ENCODE assay signal across 27 cellular contexts in genomic region chr2:190283783-190284182, GRCh38. TPM values are rescaled to one million over a fixed set of nuclear protein-coding genes. Genes with fewer than 3 reads are reported as not detected.
A peak's percentile ranks its signal among the peaks of the same experiment; 100 is the strongest.
DNase-seq lines count a peak whose midpoint lies in the region; ATAC-seq, FAIRE-seq and TF ChIP-seq lines count a peak whose summit lies in the region.
"Had no signal": no experiment of that assay in that cellular context is flagged by ENCODE, and none has a peak within 500 bp of the region (broad histone marks: within the 10 kb centered on the region; RNA-seq: fewer than 3 reads in every experiment).

No MANE protein-coding gene starts in this region.

- peak overlapping the region; percentile 26 for H3K4me2 ChIP-seq in keratinocyte (ENCODE audit: control insufficient read depth, extremely low read depth, insufficient read depth, low read depth, low read length)
- H3K4me2 ChIP-seq: GM23338, KMS-11, PC-9 had no signal

- dilution Hi-C loops in keratinocyte (cut with MboI; ENCODE audit: extremely low pct_ligation_motif_present, low sequenced_read_pairs) = no loop called here

- H3K9ac ChIP-seq in keratinocyte (ENCODE audit: control insufficient read depth, extremely low read depth, insufficient read depth, low read length) = no peak overlapping the region
- H3K9ac ChIP-seq: KMS-11 had no signal

- no peaks in the 10 kb centered on the region for H3K9me3 Mint-ChIP-seq in osteocyte (ENCODE audit: unreplicated experiment)
- H3K9me3 Mint-ChIP-seq: activated naive CD8-positive, alpha-beta T cell treated with anti-CD3 and anti-CD28 coated beads, Interleukin-2, amount 50 U/mL, for 24 hours; immature natural killer cell had no signal

- FAIRE-seq in bronchial epithelial cell (lab: Jason Lieb, UNC) = no peak
- FAIRE-seq in keratinocyte (lab: Jason Lieb, UNC) = peak; percentile 77
- FAIRE-seq: GM12878 had no signal

- H3K4me3 ChIP-seq in bronchial epithelial cell (ENCODE audit: low read depth, low read length) (no peak overlapping the region), keratinocyte (ENCODE audit: control insufficient read depth in 2 of 3, extremely low read depth in 1 of 3, insufficient read depth in 2 of 3, low read depth in 1 of 3, low read length in 3 of 3) (no peak overlapping the region), brain microvascular endothelial cell (ENCODE audit: low read depth, low read length) (no peak overlapping the region)
- H3K4me3 ChIP-seq: esophagus squamous epithelium, GM12878, GM23338, PC-9 had no signal

- H3K4me3 Mint-ChIP-seq in osteocyte (ENCODE audit: unreplicated experiment) = no peak overlapping the region
- H3K4me3 Mint-ChIP-seq: activated naive CD8-positive, alpha-beta T cell treated with anti-CD3 and anti-CD28 coated beads, Interleukin-2, amount 50 U/mL, for 24 hours; GM23338; immature natural killer cell; T-helper 17 cell had no signal

- no peaks in the 10 kb centered on the region for H3K79me2 ChIP-seq in keratinocyte (ENCODE audit: control insufficient read depth, insufficient read depth, low read length)

- H2AFZ ChIP-seq in keratinocyte (ENCODE audit: control insufficient read depth, low read length) = peak overlapping the region; percentile 63
- H2AFZ ChIP-seq: GM23338, PC-9 had no signal

- no peaks in the 10 kb centered on the region for H3K27me3 Mint-ChIP-seq in osteocyte (ENCODE audit: unreplicated experiment)
- H3K27me3 Mint-ChIP-seq: activated naive CD8-positive, alpha-beta T cell treated with anti-CD3 and anti-CD28 coated beads, Interleukin-2, amount 50 U/mL, for 24 hours; T-helper 17 cell had no signal

- H3K9me3 ChIP-seq in keratinocyte (ENCODE audit: control insufficient read depth, low read depth, low read length) = no peaks in the 10 kb centered on the region
- H3K9me3 ChIP-seq: esophagus squamous epithelium had no signal

- DNase-seq in AG08395 (ENCODE audit: low spot score) = peak; percentile 27
- DNase-seq in HPDE6-E6E7 (ENCODE audit: extremely low spot score) = peak; percentile 11
- peak; percentile 74 for DNase-seq in bronchial epithelial cell (ENCODE audit: low read depth)
- DNase-seq in keratinocyte (ENCODE audit: low read depth, low spot score) = no peak
- no peak for DNase-seq in osteocyte (ENCODE audit: extremely low spot score, unreplicated experiment)
- no peak for DNase-seq in stimulated activated naive CD8-positive, alpha-beta T cell treated with anti-CD3 and anti-CD28 coated beads, Interleukin-15, Interleukin-2, amounts not matched to agents 100 U/mL and 50 U/mL, for 24 hours
- DNase-seq in SW480 (ENCODE audit: low spot score) = no peak
- DNase-seq in brain microvascular endothelial cell = no peak
- DNase-seq: activated CD4-positive, alpha-beta T cell treated with anti-CD3 and anti-CD28 coated beads, Interleukin-2, amount 50 U/mL, for 4 hours; activated CD8-positive, alpha-beta memory T cell treated with anti-CD3 and anti-CD28 coated beads, Interleukin-2, amount 50 U/mL, for 48 hours; activated effector memory CD4-positive, alpha-beta T cell treated with anti-CD3 and anti-CD28 coated beads, Interleukin-2, amount 50 U/mL, for 16 hours; activated naive CD8-positive, alpha-beta T cell treated with anti-CD3 and anti-CD28 coated beads, Interleukin-2, amount 50 U/mL, for 24 hours; DMS 273 treated with DMSO at 0.1 percent for 48 hours; effector CD4-positive, alpha-beta T cell; esophagus squamous epithelium; GDM1; immature natural killer cell; NCI-H187 treated with DMSO at 0.1 percent for 48 hours; NCI-H2227 treated with DMSO at 0.1 percent for 48 hours; NCI-H774; PC-9; stimulated activated CD4-positive, alpha-beta T cell treated with anti-CD3 and anti-CD28 coated beads, Interleukin-15, amount 100 ng/mL, for 24 hours; T-helper 17 cell had no signal

- peaks cover 22% of the 10 kb centered on the region for H3K4me1 ChIP-seq in keratinocyte (ENCODE audit: control insufficient read depth, extremely low read depth, insufficient read depth, low read length)

- H3K36me3 Mint-ChIP-seq in osteocyte (ENCODE audit: unreplicated experiment) = peaks cover 34% of the 10 kb centered on the region

- no peak overlapping the region for H3K27ac ChIP-seq in keratinocyte (ENCODE audit: control insufficient read depth, insufficient read depth, low read length)
- H3K27ac ChIP-seq in brain microvascular endothelial cell = no peak overlapping the region
- H3K27ac ChIP-seq: esophagus squamous epithelium, KMS-11, PC-9, VCaP had no signal

- peaks cover 3% of the 10 kb centered on the region for H3K4me1 Mint-ChIP-seq in osteocyte (ENCODE audit: unreplicated experiment)
- H3K4me1 Mint-ChIP-seq: activated naive CD8-positive, alpha-beta T cell treated with anti-CD3 and anti-CD28 coated beads, Interleukin-2, amount 50 U/mL, for 24 hours; immature natural killer cell had no signal

- no peaks in the 10 kb centered on the region for H4K20me1 ChIP-seq in keratinocyte (ENCODE audit: control insufficient read depth, extremely low read depth, insufficient read depth, low read length)

- H3K9me1 ChIP-seq in keratinocyte (ENCODE audit: control insufficient read depth, extremely low read depth, insufficient read depth, low read length) = no peaks in the 10 kb centered on the region

- H3K27ac Mint-ChIP-seq in osteocyte (ENCODE audit: unreplicated experiment) = no peak overlapping the region
- H3K27ac Mint-ChIP-seq: activated naive CD8-positive, alpha-beta T cell treated with anti-CD3 and anti-CD28 coated beads, Interleukin-2, amount 50 U/mL, for 24 hours; GM23338; T-helper 17 cell had no signal

- TF ChIP-seq CTCF in bronchial epithelial cell (IDR thresholded peaks at IDR 0.05; ENCODE audit: insufficient read depth, low read length, severe bottlenecking) (no peak), keratinocyte (optimal IDR thresholded peaks at IDR 0.05 in 1 of 3, IDR thresholded peaks at IDR 0.05 in 1 of 3, conservative IDR thresholded peaks at IDR 0.05 in 1 of 3; ENCODE audit: extremely low read depth in 1 of 3, insufficient read depth in 2 of 3, low read length in 3 of 3) (no peak), osteocyte (IDR thresholded peaks at IDR 0.05) (no peak), brain microvascular endothelial cell (IDR thresholded peaks at IDR 0.05; ENCODE audit: low read depth, low read length, missing control alignments) (no peak)

- ATAC-seq in stimulated activated naive CD8-positive, alpha-beta T cell treated with anti-CD3 and anti-CD28 coated beads, Interleukin-15, Interleukin-2, amounts not matched to agents 100 U/mL and 50 U/mL, for 24 hours = no peak
- ATAC-seq: activated naive CD8-positive, alpha-beta T cell treated with anti-CD3 and anti-CD28 coated beads, Interleukin-2, amount 50 U/mL, for 24 hours; GM12878; GM23338; T-helper 17 cell had no signal

- no peaks in the 10 kb centered on the region for H3K36me3 ChIP-seq in bronchial epithelial cell (ENCODE audit: control insufficient read depth, insufficient read depth, low read length)
- H3K36me3 ChIP-seq in keratinocyte (ENCODE audit: control insufficient read depth in 2 of 2, extremely low read depth in 1 of 2, insufficient read depth in 2 of 2, low read length in 2 of 2) = peaks cover 0 to 4% of the 10 kb centered on the region in 2 experiments
- peaks cover 4% of the 10 kb centered on the region for H3K36me3 ChIP-seq in brain microvascular endothelial cell (replicated peaks)

- no peaks in the 10 kb centered on the region for H3K27me3 ChIP-seq in bronchial epithelial cell (ENCODE audit: control insufficient read depth, insufficient read depth, low read length)
- no peaks in the 10 kb centered on the region for H3K27me3 ChIP-seq in keratinocyte (ENCODE audit: control insufficient read depth, extremely low read depth, insufficient read depth, low read length)
- no peaks in the 10 kb centered on the region for H3K27me3 ChIP-seq in brain microvascular endothelial cell (replicated peaks)
- H3K27me3 ChIP-seq: esophagus squamous epithelium had no signal

- in situ Hi-C loops in brain microvascular endothelial cell (cut with HindIII; ENCODE audit: low pct_ligation_motif_present, low sequenced_read_pairs) = no loop called here

RNA-seq across cellular contexts. Expression of gene HIBCH, which starts 35.8 kb away (rescaled TPM):
- total RNA-seq in bronchial epithelial cell (4.7 and 9.3 TPM in 2 replicates), osteocyte (26.8 and 28.4 TPM in 2 replicates)
- polyA plus RNA-seq in keratinocyte = 9.5 to 19.4 TPM (median 10.6 TPM) in 3 replicates
- polyA plus RNA-seq in keratinocyte (2011; ENCODE audit: low read depth) = 22.6 TPM
- 7.4 and 12.0 TPM in 2 replicates for polyA plus RNA-seq in keratinocyte (2011; cell fraction: cytosol; rRNA removed)
- polyA plus RNA-seq in keratinocyte (2011; cell fraction: nucleus; rRNA removed) = 11.4 and 14.1 TPM in 2 replicates
- polyA plus RNA-seq in keratinocyte (2012; ENCODE audit: low replicate concordance) = 8.1 and 13.0 TPM in 2 replicates
- 0.43 to 14.3 TPM (median 5.0 TPM) in 3 replicates for polyA minus RNA-seq in keratinocyte
- 6.7 TPM for polyA minus RNA-seq in keratinocyte (2011; cell fraction: cytosol; rRNA and poly(A)+ RNA removed)
- 11.9 and 21.2 TPM in 2 replicates for polyA minus RNA-seq in keratinocyte (2011; cell fraction: nucleus; rRNA and poly(A)+ RNA removed)

RNA-seq across cellular contexts. Expression of gene INPP1, which starts 59.6 kb away (rescaled TPM):
- total RNA-seq in bronchial epithelial cell (7.9 and 11.3 TPM in 2 replicates), osteocyte (17.3 and 18.2 TPM in 2 replicates)
- polyA plus RNA-seq in keratinocyte = 5.6 to 6.3 TPM (median 6.1 TPM) in 3 replicates
- polyA plus RNA-seq in keratinocyte (2011; ENCODE audit: low read depth) = 19.5 TPM
- polyA plus RNA-seq in keratinocyte (2011; cell fraction: cytosol; rRNA removed) = 6.2 and 8.7 TPM in 2 replicates
- 8.6 and 8.7 TPM in 2 replicates for polyA plus RNA-seq in keratinocyte (2011; cell fraction: nucleus; rRNA removed)
- 8.2 and 18.1 TPM in 2 replicates for polyA plus RNA-seq in keratinocyte (2012; ENCODE audit: low replicate concordance)
- 2.2 to 3.4 TPM (median 3.2 TPM) in 3 replicates for polyA minus RNA-seq in keratinocyte
- 5.0 TPM for polyA minus RNA-seq in keratinocyte (2011; cell fraction: cytosol; rRNA and poly(A)+ RNA removed)
- polyA minus RNA-seq in keratinocyte (2011; cell fraction: nucleus; rRNA and poly(A)+ RNA removed) = 2.8 and 3.0 TPM in 2 replicates

Comparison
In these comparisons a context has a peak if more than half of its experiments do, and no peak if none do; other contexts are left out.
1. DNase-seq: peak in AG08395 (single experiment), HPDE6-E6E7 (single experiment) and bronchial epithelial cell (single experiment); none in keratinocyte (single experiment), osteocyte (single experiment), stimulated activated naive CD8-positive, alpha-beta T cell treated with anti-CD3 and anti-CD28 coated beads, Interleukin-15, Interleukin-2, amounts not matched to agents 100 U/mL and 50 U/mL, for 24 hours (single experiment), SW480 (single experiment) and brain microvascular endothelial cell (single experiment).